8 cellular contexts compared by ENCODE assay signal in genomic region chr9:117073539-117074336, GRCh38.
DNase-seq lines count a peak whose midpoint lies in the region; ATAC-seq and TF ChIP-seq lines count a peak whose summit lies in the region.

No MANE protein-coding gene starts in this region.

- no peaks in the 10 kb centered on the region for H3F3A ChIP-seq in MM.1S (ENCODE audit: insufficient read depth, low read length)

- H4K20me1 ChIP-seq in MM.1S (ENCODE audit: insufficient read depth, low read length) (no peaks in the 10 kb centered on the region), osteoblast (ENCODE audit: insufficient read depth, low read length) (no peaks in the 10 kb centered on the region)

- H3K4me2 ChIP-seq in MM.1S (ENCODE audit: low read depth, low read length) (0 out of 2 replicates have a peak overlapping the region, but pooled peaks have one; percentile 16), osteoblast (ENCODE audit: insufficient read depth, low read length) (no peak overlapping the region)

- H3K9me3 ChIP-seq in MM.1S (replicated peaks; ENCODE audit: insufficient read depth, low read length) (no peaks in the 10 kb centered on the region), osteoblast (ENCODE audit: low read depth, low read length) (no peaks in the 10 kb centered on the region), aorta (ENCODE audit: control insufficient read depth, low read length) (no peaks in the 10 kb centered on the region)

- intact Hi-C loops in aorta (cut with DNase I), result no loop called here

- no peaks in the 10 kb centered on the region for H3K9me2 ChIP-seq in MM.1S (replicated peaks; ENCODE audit: insufficient read depth, low read length)

- no peak for ATAC-seq in aorta (ENCODE audit: low FRiP score)

- H3K36me3 ChIP-seq in MM.1S (replicated peaks; ENCODE audit: insufficient read depth, low read length), result no peaks in the 10 kb centered on the region
- no peaks in the 10 kb centered on the region for H3K36me3 ChIP-seq in osteoblast (ENCODE audit: insufficient read depth, low read length)
- no peaks in the 10 kb centered on the region for H3K36me3 ChIP-seq in aorta (ENCODE audit: control insufficient read depth in 1 of 2, insufficient read depth in 2 of 2, low read length in 1 of 2)

- H3K27me3 ChIP-seq in MM.1S (replicated peaks; ENCODE audit: insufficient read depth, low read length) (no peaks in the 10 kb centered on the region), osteoblast (ENCODE audit: insufficient read depth, low read length) (no peaks in the 10 kb centered on the region), aorta (ENCODE audit: control insufficient read depth in 1 of 2, insufficient read depth in 2 of 2, low read length in 1 of 2) (no peaks in the 10 kb centered on the region)

- in situ Hi-C loops in T47D (cut with HindIII; ENCODE audit: low pct_unique_long_range_greater_than_20kb, low sequenced_read_pairs), result no loop called here

- WGBS in aorta, 2 donors, result 49 to 59% methylated on average over 11 of the region's 11 CpGs

- H3K27ac ChIP-seq in MM.1S (ENCODE audit: low read length) (no peak overlapping the region), osteoblast (ENCODE audit: low read depth, low read length) (no peak overlapping the region), aorta (ENCODE audit: low read depth in 1 of 2, low read length in 2 of 2) (no peak overlapping the region)

- TF ChIP-seq CTCF in MM.1S (IDR thresholded peaks at IDR 0.05; ENCODE audit: low read length) (peak; percentile 68), osteoblast (IDR thresholded peaks at IDR 0.05; ENCODE audit: extremely low read depth, low read depth, low read length) (peak; percentile 35)

- no peaks in the 10 kb centered on the region for H3K79me2 ChIP-seq in MM.1S (ENCODE audit: low read length)
- no peaks in the 10 kb centered on the region for H3K79me2 ChIP-seq in osteoblast (ENCODE audit: insufficient read depth, low read length)

- DNase-seq in NCI-H524 (lab: John Stamatoyannopoulos, UW) (peak; percentile 60 to 70), NCI-H524 treated with DMSO at 0.1 percent for 48 hours (lab: John Stamatoyannopoulos, UW) (no peak), MM.1S (peak; percentile 59), T47D (ENCODE audit: low read depth in 1 of 2, low spot score in 1 of 2) (peak; percentile 40 to 60), osteoblast (ENCODE audit: insufficient read length, low spot score, missing footprints) (no peak), aorta (no peak), AG08395 (ENCODE audit: low spot score) (no peak), activated gamma-delta T cell (lab: John Stamatoyannopoulos, UW) (no peak)

- H3K4me1 ChIP-seq in MM.1S (ENCODE audit: low read length), result no peaks in the 10 kb centered on the region
- no peaks in the 10 kb centered on the region for H3K4me1 ChIP-seq in osteoblast (ENCODE audit: insufficient read depth, low read length)
- no peaks in the 10 kb centered on the region for H3K4me1 ChIP-seq in aorta (ENCODE audit: control insufficient read depth in 1 of 2, insufficient read depth in 2 of 2, low read length in 2 of 2)

- H3K4me3 ChIP-seq in MM.1S (ENCODE audit: low read length) (0 out of 2 replicates have a peak overlapping the region, but pooled peaks have one; percentile 4), osteoblast (ENCODE audit: insufficient read depth, low read length) (no peak overlapping the region), aorta (ENCODE audit: low read length in 2 of 2) (no peak overlapping the region)

- no peak overlapping the region for H2AFZ ChIP-seq in MM.1S (ENCODE audit: low read length)
- H2AFZ ChIP-seq in osteoblast (ENCODE audit: low read length), result no peak overlapping the region

- H3K9ac ChIP-seq in MM.1S (ENCODE audit: low read length), result no peak overlapping the region

Comparison
In these comparisons a context has a peak if more than half of its experiments do, and no peak if none do; other contexts are left out.
1. DNase-seq: peak in NCI-H524 (2 of 2), MM.1S (single experiment) and T47D (2 of 2); none in NCI-H524 treated with DMSO at 0.1 percent for 48 hours (single experiment), osteoblast (single experiment), aorta (0 of 2), AG08395 (single experiment) and activated gamma-delta T cell (single experiment).